Comparison of ENCODE assay signal across 7 cellular contexts in genomic region chr11:124876818-124877630, GRCh38.
DNase-seq lines count a peak whose midpoint lies in the region; ATAC-seq and TF ChIP-seq lines count a peak whose summit lies in the region.

No MANE protein-coding gene starts in this region.

- H3K27ac Mint-ChIP-seq in activated naive CD8-positive, alpha-beta T cell: peak overlapping the region; percentile 92
- H3K27ac Mint-ChIP-seq in stimulated activated naive CD8-positive, alpha-beta T cell treated with anti-CD3 and anti-CD28 coated beads, Interleukin-15, amount 100 ng/mL, for 72 hours: peak overlapping the region; percentile 64 to 91

- peaks cover 20% of the 10 kb centered on the region for H3K27me3 Mint-ChIP-seq in activated naive CD8-positive, alpha-beta T cell
- H3K27me3 Mint-ChIP-seq in stimulated activated naive CD8-positive, alpha-beta T cell treated with anti-CD3 and anti-CD28 coated beads, Interleukin-15, amount 100 ng/mL, for 72 hours: peaks cover 39% of the 10 kb centered on the region

- H3K27ac ChIP-seq in HL-60 (replicated peaks): no peak overlapping the region

- H3K4me1 Mint-ChIP-seq in activated naive CD8-positive, alpha-beta T cell (ENCODE audit: low read depth): peaks cover 11% of the 10 kb centered on the region
- peaks cover 41% of the 10 kb centered on the region for H3K4me1 Mint-ChIP-seq in stimulated activated naive CD8-positive, alpha-beta T cell treated with anti-CD3 and anti-CD28 coated beads, Interleukin-15, amount 100 ng/mL, for 72 hours

- H3K4me3 ChIP-seq in HL-60 (replicated peaks; ENCODE audit: insufficient read depth, low read length): peak overlapping the region; percentile 42; the same call in 1 of the 2 replicates

- peaks cover 7% of the 10 kb centered on the region for H3K27me3 ChIP-seq in HL-60 (ENCODE audit: insufficient read depth, poor library complexity, severe bottlenecking)

- TF ChIP-seq CTCF in HL-60 (IDR thresholded peaks at IDR 0.05; ENCODE audit: insufficient read depth, low read length): no peak

- peak overlapping the region; percentile 88 for H3K4me3 Mint-ChIP-seq in activated naive CD8-positive, alpha-beta T cell
- H3K4me3 Mint-ChIP-seq in stimulated activated naive CD8-positive, alpha-beta T cell treated with anti-CD3 and anti-CD28 coated beads, Interleukin-15, amount 100 ng/mL, for 72 hours: peak overlapping the region; percentile 84

- no peaks in the 10 kb centered on the region for H3K9me3 Mint-ChIP-seq in activated naive CD8-positive, alpha-beta T cell (ENCODE audit: low read depth)
- H3K9me3 Mint-ChIP-seq in stimulated activated naive CD8-positive, alpha-beta T cell treated with anti-CD3 and anti-CD28 coated beads, Interleukin-15, amount 100 ng/mL, for 72 hours: no peaks in the 10 kb centered on the region

- ATAC-seq in stimulated activated naive CD8-positive, alpha-beta T cell treated with anti-CD3 and anti-CD28 coated beads, Interleukin-15, amount 100 ng/mL, for 72 hours: no peak
- ATAC-seq in HG02759 (IDR thresholded peaks at IDR 0.05; ENCODE audit: unreplicated experiment): no peak

- no peak for DNase-seq in HL-60 (ENCODE audit: low read depth in 1 of 2, low spot score in 1 of 2)
- DNase-seq in iPS-NIHi11 (ENCODE audit: low spot score): peak; percentile 55
- no peak for DNase-seq in stimulated activated naive CD8-positive, alpha-beta T cell treated with anti-CD3 and anti-CD28 coated beads, Interleukin-15, amount 100 ng/mL, for 72 hours
- no peak for DNase-seq in OCI-M2 (lab: John Stamatoyannopoulos, UW; ENCODE audit: unreplicated experiment)
- no peak for DNase-seq in NCI-H526 (lab: John Stamatoyannopoulos, UW)

- H3K36me3 Mint-ChIP-seq in activated naive CD8-positive, alpha-beta T cell: no peaks in the 10 kb centered on the region
